ENCODE assay signal across 9 cellular contexts in genomic region chr3:129000742-129001100, GRCh38. TPM values are rescaled to one million over a fixed set of nuclear protein-coding genes. Genes with fewer than 3 reads are reported as not detected.
DNase-seq lines count a peak whose midpoint lies in the region; ATAC-seq and TF ChIP-seq lines count a peak whose summit lies in the region.
"Had no signal": no experiment of that assay in that cellular context is flagged by ENCODE, and none has a peak within 500 bp of the region (broad histone marks: within the 10 kb centered on the region; RNA-seq: fewer than 3 reads in every experiment).

No MANE protein-coding gene starts in this region.

- H3K4me1 Mint-ChIP-seq in WTC11, result peaks cover 26% of the 10 kb centered on the region

- TF ChIP-seq POLR2A in erythroblast (IDR thresholded peaks at IDR 0.05; ENCODE audit: low read length), result no peak

- H3K36me3 Mint-ChIP-seq in WTC11, result no peaks in the 10 kb centered on the region

- H2AFZ ChIP-seq in osteoblast (ENCODE audit: low read length), result no peak overlapping the region

- POLR2A ChIA-PET in AG04450 (lab: Yijun Ruan, JAX) (no interaction called here), WTC11 (lab: Charles Lee) (no interaction called here)

- H3K4me1 ChIP-seq in left ventricle myocardium inferior (peaks cover 52% of the 10 kb centered on the region), osteoblast (ENCODE audit: insufficient read depth, low read length) (no peaks in the 10 kb centered on the region)

- TF ChIP-seq CTCF in AG04450 (IDR thresholded peaks at IDR 0.05; ENCODE audit: low read depth, low read length), result no peak
- no peak for TF ChIP-seq CTCF in WTC11 (IDR thresholded peaks at IDR 0.05)
- TF ChIP-seq CTCF in left ventricle myocardium inferior (IDR thresholded peaks at IDR 0.05; ENCODE audit: borderline replicate concordance), result no peak
- TF ChIP-seq CTCF in osteoblast (IDR thresholded peaks at IDR 0.05; ENCODE audit: extremely low read depth, low read depth, low read length), result no peak

- H4K20me1 ChIP-seq in osteoblast (ENCODE audit: insufficient read depth, low read length), result no peaks in the 10 kb centered on the region

- H3K27me3 ChIP-seq in AG04450 (ENCODE audit: control insufficient read depth, insufficient read depth, low read length) (peaks cover 73% of the 10 kb centered on the region), left ventricle myocardium inferior (ENCODE audit: low read depth) (peaks cover 52% of the 10 kb centered on the region), osteoblast (ENCODE audit: insufficient read depth, low read length) (peaks cover 81% of the 10 kb centered on the region)

- peaks cover 98% of the 10 kb centered on the region for H3K27me3 Mint-ChIP-seq in WTC11 (ENCODE audit: low read depth)

- H3K4me2 ChIP-seq in osteoblast (ENCODE audit: insufficient read depth, low read length), result no peak overlapping the region

- peak; percentile 12 for ATAC-seq in WTC11

- H3K9me3 ChIP-seq in AG04450 (ENCODE audit: control insufficient read depth, insufficient read depth, low read length) (no peaks in the 10 kb centered on the region; the same call in 1 of the 2 replicates), left ventricle myocardium inferior (replicated peaks) (no peaks in the 10 kb centered on the region), osteoblast (ENCODE audit: low read depth, low read length) (no peaks in the 10 kb centered on the region)

- CTCF ChIA-PET in AG04450 (lab: Charles Lee), result no interaction called here
- CTCF ChIA-PET in WTC11 (lab: Charles Lee), result interaction anchor here (1.2 to 1.3 kb wide), 2 partner anchors 31 to 53 kb away, joined by 3 to 6 read pairs; no protein-coding TSS in a partner anchor

- no peaks in the 10 kb centered on the region for H3K36me3 ChIP-seq in left ventricle myocardium inferior
- H3K36me3 ChIP-seq in osteoblast (ENCODE audit: insufficient read depth, low read length), result no peaks in the 10 kb centered on the region

- no peak overlapping the region for H3K27ac Mint-ChIP-seq in WTC11

- DNase-seq in AG04450 (ENCODE audit: low read depth, low spot score) (no peak), WTC11 (ENCODE audit: low spot score) (peak; percentile 24), left ventricle myocardium inferior (no peak), osteoblast (ENCODE audit: insufficient read length, low spot score, missing footprints) (peak; percentile 73), NCI-H69 (lab: John Stamatoyannopoulos, UW) (no peak), NCI-H2081 treated with DMSO at 0.1 percent for 48 hours (lab: John Stamatoyannopoulos, UW) (no peak), erythroblast (lab: John Stamatoyannopoulos, UW) (no peak)
- no peak for DNase-seq in stimulated activated CD4-positive, alpha-beta T cell treated with anti-CD3 and anti-CD28 coated beads, Interleukin-15, amount 100 ng/mL, for 24 hours
- DNase-seq: NCI-H187 had no signal

- H3K9me3 Mint-ChIP-seq in WTC11, result peaks cover 6% of the 10 kb centered on the region

- peak overlapping the region; percentile 75 for H3K4me3 Mint-ChIP-seq in WTC11

- no peaks in the 10 kb centered on the region for H3K79me2 ChIP-seq in osteoblast (ENCODE audit: insufficient read depth, low read length)

- peak overlapping the region; percentile 44 for H3K4me3 ChIP-seq in AG04450 (ENCODE audit: low read depth, low read length)
- peak overlapping the region; percentile 84 for H3K4me3 ChIP-seq in left ventricle myocardium inferior
- H3K4me3 ChIP-seq in osteoblast (ENCODE audit: insufficient read depth, low read length), result no peak overlapping the region

- intact Hi-C loops in left ventricle myocardium inferior (cut with micrococcal nuclease), result no loop called here

- H3K27ac ChIP-seq in AG04450 (ENCODE audit: low read depth, low read length) (no peak overlapping the region), left ventricle myocardium inferior (replicated peaks) (peak overlapping the region; percentile 91), osteoblast (ENCODE audit: low read depth, low read length) (no peak overlapping the region)

TF ChIP-seq in WTC11, 78 proteins besides CTCF, POLR2A, EP300 and RAD21:
- TF ChIP-seq ZNF281 (CRISPR knock-in tag; IDR thresholded peaks at IDR 0.05), result 0 out of 2 replicates have a peak, but pooled peaks have one; percentile 15
- no peak for TF ChIP-seq USF2 (CRISPR knock-in tag; IDR thresholded peaks at IDR 0.05)

RNA-seq across cellular contexts. Expression of gene EFCC1, which starts 0.4 kb away (rescaled TPM):
- polyA plus RNA-seq in AG04450 (2011; rRNA removed), result 0.27 and 0.35 TPM in 2 replicates
- polyA minus RNA-seq in AG04450 (2011; rRNA and poly(A)+ RNA removed), result 0.09 TPM in 1 of 2 replicates, not detected in the other
- total RNA-seq in WTC11 (2021) (0.16 to 0.31 TPM (median 0.16 TPM) in 3 replicates), left ventricle myocardium inferior (1.5 TPM), osteoblast (not detected in 2 replicates)

RNA-seq across cellular contexts. Expression of gene CFAP92, which starts 6.8 kb away (rescaled TPM):
- 0.10 TPM in 1 of 2 replicates, not detected in the other for polyA plus RNA-seq in AG04450 (2011; rRNA removed)
- 0.04 TPM in 1 of 2 replicates, not detected in the other for polyA minus RNA-seq in AG04450 (2011; rRNA and poly(A)+ RNA removed)
- 2.3 to 2.9 TPM (median 2.6 TPM) in 3 replicates for total RNA-seq in WTC11 (2021)
- 0.25 TPM for total RNA-seq in left ventricle myocardium inferior
- total RNA-seq in osteoblast, result not detected in 2 replicates

RNA-seq across cellular contexts. Expression of gene GP9, which starts 59.9 kb away (rescaled TPM):
- not detected in 2 replicates for polyA plus RNA-seq in AG04450 (2011; rRNA removed)
- polyA minus RNA-seq in AG04450 (2011; rRNA and poly(A)+ RNA removed), result not detected in 2 replicates
- total RNA-seq in WTC11 (2021), result not detected in 3 replicates
- not detected for total RNA-seq in left ventricle myocardium inferior
- not detected in 2 replicates for total RNA-seq in osteoblast

Comparison
In these comparisons a context has a peak if more than half of its experiments do, and no peak if none do; other contexts are left out.
1. DNase-seq: peak in WTC11 (single experiment) and osteoblast (single experiment); none in AG04450 (single experiment), left ventricle myocardium inferior (single experiment), stimulated activated CD4-positive, alpha-beta T cell treated with anti-CD3 and anti-CD28 coated beads, Interleukin-15, amount 100 ng/mL, for 24 hours (single experiment), NCI-H69 (single experiment), NCI-H2081 treated with DMSO at 0.1 percent for 48 hours (single experiment) and erythroblast (0 of 2).